27 cellular contexts compared by ENCODE assay signal in genomic region chr9:91647371-91647770, GRCh38.
DNase-seq lines count a peak whose midpoint lies in the region; TF ChIP-seq lines count a peak whose summit lies in the region.
"Had no signal": no experiment of that assay in that cellular context is flagged by ENCODE, and none has a peak within 500 bp of the region (broad histone marks: within the 10 kb centered on the region; RNA-seq: fewer than 3 reads in every experiment).

No MANE protein-coding gene starts in this region.

- H3K23ac ChIP-seq in mesendoderm (ENCODE audit: low read length), result no peak overlapping the region

- H3K9me2 ChIP-seq in SU-DHL-6 (replicated peaks; ENCODE audit: insufficient read depth, low read length), result no peaks in the 10 kb centered on the region

- H3K36me3 ChIP-seq in H7 (replicated peaks; ENCODE audit: control insufficient read depth, insufficient read depth, low read length) (no peaks in the 10 kb centered on the region), SU-DHL-6 (ENCODE audit: low read length) (no peaks in the 10 kb centered on the region), mesendoderm (ENCODE audit: control insufficient read depth, insufficient read depth, low read length) (no peaks in the 10 kb centered on the region)
- H3K36me3 ChIP-seq: breast epithelium, heart left ventricle, lower lobe of right lung, MG63, tibial nerve had no signal

- H3K79me2 ChIP-seq in SU-DHL-6 (ENCODE audit: insufficient read depth, low read length) (no peaks in the 10 kb centered on the region), mesendoderm (ENCODE audit: control insufficient read depth, insufficient read depth, low read length) (no peaks in the 10 kb centered on the region)

- H3K27me3 ChIP-seq in H7 (ENCODE audit: control insufficient read depth, insufficient read depth, low read length), result no peaks in the 10 kb centered on the region
- H3K27me3 ChIP-seq in SU-DHL-6 (ENCODE audit: low read length), result no peaks in the 10 kb centered on the region
- no peaks in the 10 kb centered on the region for H3K27me3 ChIP-seq in mesendoderm (ENCODE audit: insufficient read depth, low read length, poor library complexity)
- H3K27me3 ChIP-seq: breast epithelium, tibial nerve had no signal

- H3K4ac ChIP-seq in mesendoderm (ENCODE audit: low read depth, low read length), result no peak overlapping the region

- TF ChIP-seq CTCF in GM12865 (IDR thresholded peaks at IDR 0.05; ENCODE audit: insufficient read depth, low read depth, low read length, missing control alignments) (peak; percentile 5), SU-DHL-6 (IDR thresholded peaks at IDR 0.05; ENCODE audit: insufficient read depth, low read length, poor library complexity, severe bottlenecking) (no peak)

- no peak overlapping the region for H3K56ac ChIP-seq in mesendoderm (ENCODE audit: low read length)

- H2AK5ac ChIP-seq in mesendoderm (ENCODE audit: low read length), result no peak overlapping the region

- no peak for DNase-seq in GM12865 (ENCODE audit: low read depth)
- DNase-seq in H7, result peak; percentile 60
- peak; percentile 17 for DNase-seq in mesendoderm
- DNase-seq in NCI-H748 (lab: John Stamatoyannopoulos, UW; ENCODE audit: unreplicated experiment), result no peak
- no peak for DNase-seq in activated CD4-positive, alpha-beta T cell treated with anti-CD3 and anti-CD28 coated beads, Interleukin-2, amount 50 U/mL, for 4 hours
- DNase-seq in activated CD4-positive, alpha-beta T cell treated with anti-CD3 and anti-CD28 coated beads for 4 hours, result no peak
- no peak for DNase-seq in activated CD4-positive, alpha-beta T cell treated with anti-CD3 and anti-CD28 coated beads, Interleukin-2, amount 50 U/mL, for 1 hour
- DNase-seq: activated CD4-positive, CD25-positive, alpha-beta regulatory T cell treated with anti-CD3 and anti-CD28 coated beads, Interleukin-2, amount 50 U/mL, for 72 hours; activated T-cell treated with anti-CD3 and anti-CD28 coated beads for 4 hours; CD8-positive, alpha-beta memory T cell; effector CD8-positive, alpha-beta T cell; erythroblast; foreskin fibroblast; heart left ventricle; KBM-7; lower lobe of right lung; MG63; natural killer cell; NCI-H1417; NCI-H2081 treated with DMSO at 0.1 percent for 48 hours; NCI-H226; NCI-H69; stimulated activated CD8-positive, alpha-beta memory T cell treated with anti-CD3 and anti-CD28 coated beads, Interleukin-4, amount 100 ng/mL, for 48 hours had no signal

- H3K4me3 ChIP-seq in GM12865 (ENCODE audit: low read depth, low read length) (no peak overlapping the region), H7 (ENCODE audit: insufficient read depth, low read depth, low read length) (no peak overlapping the region), SU-DHL-6 (ENCODE audit: insufficient read depth, low read length, poor library complexity, severe bottlenecking) (no peak overlapping the region), mesendoderm (ENCODE audit: low read length) (no peak overlapping the region)
- H3K4me3 ChIP-seq: breast epithelium, heart left ventricle, lower lobe of right lung, MG63, skin epidermis, tibial nerve had no signal

- no peaks in the 10 kb centered on the region for H3K4me1 ChIP-seq in mesendoderm (ENCODE audit: control insufficient read depth, low read depth, low read length)
- H3K4me1 ChIP-seq: breast epithelium, heart left ventricle, lower lobe of right lung, tibial nerve had no signal

- no peak overlapping the region for H4K8ac ChIP-seq in mesendoderm (ENCODE audit: low read depth, low read length)

- H3K9ac ChIP-seq in SU-DHL-6 (ENCODE audit: low read length), result no peak overlapping the region
- no peak overlapping the region for H3K9ac ChIP-seq in mesendoderm (ENCODE audit: low read length)

- no peak overlapping the region for H4K5ac ChIP-seq in mesendoderm (ENCODE audit: low read length)

- H2BK5ac ChIP-seq in mesendoderm (ENCODE audit: low read length), result no peak overlapping the region

- H3K4me2 ChIP-seq in SU-DHL-6 (ENCODE audit: low read depth, low read length, poor library complexity, severe bottlenecking) (peak overlapping the region; percentile 0), mesendoderm (ENCODE audit: low read length) (no peak overlapping the region)

- H2BK120ac ChIP-seq in mesendoderm (ENCODE audit: low read depth, low read length), result no peak overlapping the region

- no peak overlapping the region for H3K18ac ChIP-seq in mesendoderm (ENCODE audit: low read length)

- no CpG with 5 or more reads among the region's 4 CpGs for WGBS in mesendoderm (ENCODE audit: extremely low coverage, insufficient coverage, low lambda C conversion rate)

- no peak overlapping the region for H2AFZ ChIP-seq in SU-DHL-6 (ENCODE audit: low read depth, low read length, severe bottlenecking)

- H3K27ac ChIP-seq in SU-DHL-6 (ENCODE audit: low read depth, low read length) (no peak overlapping the region), mesendoderm (ENCODE audit: low read depth, low read length) (no peak overlapping the region)
- H3K27ac ChIP-seq: breast epithelium, heart left ventricle, lower lobe of right lung, skin epidermis, tibial nerve had no signal

- no peaks in the 10 kb centered on the region for H3F3A ChIP-seq in SU-DHL-6 (ENCODE audit: insufficient read depth)

- H2BK15ac ChIP-seq in mesendoderm (replicated peaks; ENCODE audit: low read depth), result no peak overlapping the region

- H3K9me3 ChIP-seq in SU-DHL-6 (ENCODE audit: insufficient read depth, low read length), result no peaks in the 10 kb centered on the region
- H3K9me3 ChIP-seq: breast epithelium, heart left ventricle, lower lobe of right lung, MG63, tibial nerve had no signal

- H4K20me1 ChIP-seq in SU-DHL-6 (ENCODE audit: low read depth, low read length), result no peaks in the 10 kb centered on the region

- no peaks in the 10 kb centered on the region for H3K79me1 ChIP-seq in mesendoderm (ENCODE audit: low read length)

Comparison
In these comparisons a context has a peak if more than half of its experiments do, and no peak if none do; other contexts are left out.
1. DNase-seq: peak in H7 (single experiment) and mesendoderm (single experiment); none in GM12865 (single experiment), NCI-H748 (single experiment), activated CD4-positive, alpha-beta T cell treated with anti-CD3 and anti-CD28 coated beads, Interleukin-2, amount 50 U/mL, for 4 hours (0 of 2), activated CD4-positive, alpha-beta T cell treated with anti-CD3 and anti-CD28 coated beads for 4 hours (0 of 2) and activated CD4-positive, alpha-beta T cell treated with anti-CD3 and anti-CD28 coated beads, Interleukin-2, amount 50 U/mL, for 1 hour (single experiment).